24 cellular contexts compared by ENCODE assay signal in the genomic region with DNA sequence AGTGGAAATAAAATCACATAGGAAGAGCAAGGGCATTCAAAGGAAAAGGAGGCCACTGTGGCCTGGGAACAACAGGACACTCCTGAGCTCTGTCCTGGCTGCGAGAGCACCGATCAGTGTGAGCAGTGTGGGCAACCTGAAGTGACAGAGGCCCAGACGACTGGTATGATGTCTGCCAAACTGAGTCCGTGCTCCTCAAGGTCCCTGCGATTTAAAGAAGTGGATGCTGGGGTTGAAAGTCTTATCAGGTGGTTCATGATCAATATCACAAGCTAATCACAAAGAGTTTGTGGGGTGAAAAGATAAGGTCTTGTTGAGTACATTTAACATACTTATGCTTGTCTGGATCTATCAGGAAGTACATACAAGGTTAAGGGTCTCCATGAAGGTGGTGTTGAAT.
DNase-seq lines count a peak whose midpoint lies in the region; ATAC-seq and TF ChIP-seq lines count a peak whose summit lies in the region.
"Had no signal": no experiment of that assay in that cellular context is flagged by ENCODE, and none has a peak within 500 bp of the region (broad histone marks: within the 10 kb centered on the region; RNA-seq: fewer than 3 reads in every experiment).

No MANE protein-coding gene starts in this region.

- H3K27ac ChIP-seq in trophoblast cell (ENCODE audit: low read depth, low read length), result no peak overlapping the region
- H3K27ac ChIP-seq: 22Rv1, C4-2B, KMS-11 had no signal

- H4K8ac ChIP-seq in trophoblast cell (ENCODE audit: low read depth, low read length), result no peak overlapping the region

- H3K36me3 ChIP-seq in trophoblast cell (ENCODE audit: control insufficient read depth in 1 of 2, insufficient read depth in 2 of 2, low read length in 2 of 2), result no peaks in the 10 kb centered on the region
- H3K36me3 ChIP-seq: HAP-1 had no signal

- H3K14ac ChIP-seq in trophoblast cell (ENCODE audit: low read length), result no peak overlapping the region

- H3K4me3 Mint-ChIP-seq in activated CD4-positive, alpha-beta T cell treated with anti-CD3 and anti-CD28 coated beads, Interleukin-2, amount 10 ng/mL, durations not matched to agents 7 days and 5 days, result no peak overlapping the region
- H3K4me3 Mint-ChIP-seq in endothelial cell (ENCODE audit: unreplicated experiment), result no peak overlapping the region
- H3K4me3 Mint-ChIP-seq in activated T-helper 1 cell treated with anti-CD3 and anti-CD28 coated beads, Interleukin-12 subunit alpha, Interleukin-12 subunit beta, Interleukin-2, Interleukin-4 antibody, amounts not matched to agents 30 ng/mL and 10 ng/mL and 1 ng/mL, durations not matched to agents 14 hours and 24 hours and 36 hours, result no peak overlapping the region
- H3K4me3 Mint-ChIP-seq: B cell; CD8-positive, alpha-beta T cell; GM23338; HFFc6; IgD-negative memory B cell had no signal

- H2BK12ac ChIP-seq in trophoblast cell (ENCODE audit: low read length), result peak overlapping the region; percentile 38

- peaks cover 0 to 6% of the 10 kb centered on the region in 2 experiments for H3K4me1 ChIP-seq in trophoblast cell (ENCODE audit: control insufficient read depth in 1 of 2, insufficient read depth in 2 of 2, low read length in 2 of 2)
- H3K4me1 ChIP-seq: Caco-2, HAP-1 had no signal

- no peaks in the 10 kb centered on the region for H3K9me3 Mint-ChIP-seq in activated CD4-positive, alpha-beta T cell treated with anti-CD3 and anti-CD28 coated beads, Interleukin-2, amount 10 ng/mL, durations not matched to agents 7 days and 5 days
- no peaks in the 10 kb centered on the region for H3K9me3 Mint-ChIP-seq in endothelial cell (ENCODE audit: unreplicated experiment)
- no peaks in the 10 kb centered on the region for H3K9me3 Mint-ChIP-seq in activated T-helper 1 cell treated with anti-CD3 and anti-CD28 coated beads, Interleukin-12 subunit alpha, Interleukin-12 subunit beta, Interleukin-2, Interleukin-4 antibody, amounts not matched to agents 30 ng/mL and 10 ng/mL and 1 ng/mL, durations not matched to agents 14 hours and 24 hours and 36 hours
- H3K9me3 Mint-ChIP-seq: CD8-positive, alpha-beta T cell; GM23338; HFFc6; IgD-negative memory B cell had no signal

- no peaks in the 10 kb centered on the region for H3K79me1 ChIP-seq in trophoblast cell (ENCODE audit: low read length)

- no peaks in the 10 kb centered on the region for H3K9me3 ChIP-seq in trophoblast cell (ENCODE audit: insufficient read depth, low read depth, low read length)
- H3K9me3 ChIP-seq: Caco-2, HAP-1 had no signal

- H2BK5ac ChIP-seq in trophoblast cell (ENCODE audit: low read depth, low read length, poor library complexity), result no peak overlapping the region

- peak overlapping the region; percentile 38 for H4K12ac ChIP-seq in trophoblast cell (ENCODE audit: low read depth, low read length)

- H3K27me3 Mint-ChIP-seq in activated CD4-positive, alpha-beta T cell treated with anti-CD3 and anti-CD28 coated beads, Interleukin-2, amount 10 ng/mL, durations not matched to agents 7 days and 5 days, result no peaks in the 10 kb centered on the region
- no peaks in the 10 kb centered on the region for H3K27me3 Mint-ChIP-seq in endothelial cell (ENCODE audit: unreplicated experiment)
- H3K27me3 Mint-ChIP-seq in activated T-helper 1 cell treated with anti-CD3 and anti-CD28 coated beads, Interleukin-12 subunit alpha, Interleukin-12 subunit beta, Interleukin-2, Interleukin-4 antibody, amounts not matched to agents 30 ng/mL and 10 ng/mL and 1 ng/mL, durations not matched to agents 14 hours and 24 hours and 36 hours (ENCODE audit: insufficient read depth), result no peaks in the 10 kb centered on the region
- H3K27me3 Mint-ChIP-seq: B cell, IgD-negative memory B cell had no signal

- peaks cover 2% of the 10 kb centered on the region for H3K4me1 Mint-ChIP-seq in activated CD4-positive, alpha-beta T cell treated with anti-CD3 and anti-CD28 coated beads, Interleukin-2, amount 10 ng/mL, durations not matched to agents 7 days and 5 days
- peaks cover 55% of the 10 kb centered on the region for H3K4me1 Mint-ChIP-seq in endothelial cell (ENCODE audit: unreplicated experiment)
- no peaks in the 10 kb centered on the region for H3K4me1 Mint-ChIP-seq in activated T-helper 1 cell treated with anti-CD3 and anti-CD28 coated beads, Interleukin-12 subunit alpha, Interleukin-12 subunit beta, Interleukin-2, Interleukin-4 antibody, amounts not matched to agents 30 ng/mL and 10 ng/mL and 1 ng/mL, durations not matched to agents 14 hours and 24 hours and 36 hours (ENCODE audit: low read depth)
- H3K4me1 Mint-ChIP-seq: B cell had no signal

- H3K18ac ChIP-seq in trophoblast cell (ENCODE audit: low read length), result no peak overlapping the region

- no peak overlapping the region for H2BK120ac ChIP-seq in trophoblast cell (ENCODE audit: insufficient read depth, low read length, poor library complexity)

- intact Hi-C loops in activated T-helper 1 cell treated with anti-CD3 and anti-CD28 coated beads, Interleukin-12 subunit alpha, Interleukin-12 subunit beta, Interleukin-2, Interleukin-4 antibody, amounts not matched to agents 30 ng/mL and 10 ng/mL and 1 ng/mL, durations not matched to agents 14 hours and 24 hours and 36 hours (cut with micrococcal nuclease), result no loop called here

- H3K27ac Mint-ChIP-seq in activated CD4-positive, alpha-beta T cell treated with anti-CD3 and anti-CD28 coated beads, Interleukin-2, amount 10 ng/mL, durations not matched to agents 7 days and 5 days, result peak overlapping the region; percentile 15
- peak overlapping the region; percentile 82 for H3K27ac Mint-ChIP-seq in endothelial cell (ENCODE audit: unreplicated experiment)
- H3K27ac Mint-ChIP-seq in activated T-helper 1 cell treated with anti-CD3 and anti-CD28 coated beads, Interleukin-12 subunit alpha, Interleukin-12 subunit beta, Interleukin-2, Interleukin-4 antibody, amounts not matched to agents 30 ng/mL and 10 ng/mL and 1 ng/mL, durations not matched to agents 14 hours and 24 hours and 36 hours, result no peak overlapping the region
- H3K27ac Mint-ChIP-seq: B cell; CD8-positive, alpha-beta T cell; GM23338; HFFc6; IgD-negative memory B cell had no signal

- no CpG with 5 or more reads among the region's 5 CpGs for WGBS in trophoblast cell (ENCODE audit: extremely low coverage, insufficient coverage, insufficient read length)

- no peak for DNase-seq in activated CD4-positive, alpha-beta T cell treated with anti-CD3 and anti-CD28 coated beads, Interleukin-2, amount 10 ng/mL, durations not matched to agents 7 days and 5 days
- no peak for DNase-seq in activated CD4-positive, alpha-beta T cell treated with anti-CD3 and anti-CD28 coated beads, Interleukin-2, amount 50 U/mL, for 1 hour
- DNase-seq in endothelial cell (ENCODE audit: low spot score) (no peak), trophoblast cell (no peak)
- no peak for DNase-seq in activated T-helper 1 cell treated with anti-CD3 and anti-CD28 coated beads, Interleukin-12 subunit alpha, Interleukin-12 subunit beta, Interleukin-2, Interleukin-4 antibody, amounts not matched to agents 30 ng/mL and 10 ng/mL and 1 ng/mL, durations not matched to agents 14 hours and 24 hours and 36 hours (ENCODE audit: low spot score)
- DNase-seq: Caco-2; CD8-positive, alpha-beta T cell; HFFc6; NCI-H1092; NCI-H1417 treated with DMSO at 0.1 percent for 48 hours; NCI-H187; NCI-H2107; NCI-H524; NCI-H748 treated with DMSO at 0.1 percent for 48 hours; SIG-M5 had no signal

- H4K91ac ChIP-seq in trophoblast cell (ENCODE audit: low read depth, low read length), result no peak overlapping the region

- H3K4ac ChIP-seq in trophoblast cell (ENCODE audit: low read depth, low read length), result no peak overlapping the region

- H3K9ac ChIP-seq in trophoblast cell (ENCODE audit: low read length), result no peak overlapping the region
- H3K9ac ChIP-seq: KMS-11 had no signal

- no peaks in the 10 kb centered on the region for H3K79me2 ChIP-seq in trophoblast cell (ENCODE audit: control insufficient read depth, insufficient read depth, low read length, poor library complexity)

- H3K27me3 ChIP-seq in trophoblast cell (ENCODE audit: insufficient read depth, low read length), result no peaks in the 10 kb centered on the region

- no peak for TF ChIP-seq CTCF in endothelial cell (IDR thresholded peaks at IDR 0.05; ENCODE audit: unreplicated experiment)

- H3K36me3 Mint-ChIP-seq in activated CD4-positive, alpha-beta T cell treated with anti-CD3 and anti-CD28 coated beads, Interleukin-2, amount 10 ng/mL, durations not matched to agents 7 days and 5 days (ENCODE audit: low read depth), result no peaks in the 10 kb centered on the region
- no peaks in the 10 kb centered on the region for H3K36me3 Mint-ChIP-seq in endothelial cell (ENCODE audit: low read depth, unreplicated experiment)
- H3K36me3 Mint-ChIP-seq in activated T-helper 1 cell treated with anti-CD3 and anti-CD28 coated beads, Interleukin-12 subunit alpha, Interleukin-12 subunit beta, Interleukin-2, Interleukin-4 antibody, amounts not matched to agents 30 ng/mL and 10 ng/mL and 1 ng/mL, durations not matched to agents 14 hours and 24 hours and 36 hours (ENCODE audit: low read depth), result no peaks in the 10 kb centered on the region
- H3K36me3 Mint-ChIP-seq: CD8-positive, alpha-beta T cell; IgD-negative memory B cell had no signal

- CTCF ChIA-PET in activated CD4-positive, alpha-beta T cell treated with anti-CD3 and anti-CD28 coated beads, Interleukin-2, amount 10 ng/mL, durations not matched to agents 7 days and 5 days (lab: Charles Lee), result interaction anchor here (0.9 to 1.1 kb wide), 2 partner anchors 15 to 44 kb away, joined by 3 to 4 read pairs; no protein-coding TSS in a partner anchor

- no peak overlapping the region for H2AFZ ChIP-seq in trophoblast cell (ENCODE audit: insufficient read depth, low read length, poor library complexity)
- H2AFZ ChIP-seq: GM23338 had no signal

- no peak overlapping the region for H3K4me3 ChIP-seq in trophoblast cell (ENCODE audit: low read depth, low read length)
- H3K4me3 ChIP-seq: GM23338, HAP-1 had no signal

- no peak overlapping the region for H2AK5ac ChIP-seq in trophoblast cell (ENCODE audit: low read length)

- POLR2A ChIA-PET in activated CD4-positive, alpha-beta T cell treated with anti-CD3 and anti-CD28 coated beads, Interleukin-2, amount 10 ng/mL, durations not matched to agents 7 days and 5 days (lab: Charles Lee), result no interaction called here

- ATAC-seq in HG02852 (IDR thresholded peaks at IDR 0.05; ENCODE audit: unreplicated experiment) (no peak), GM18867 (IDR thresholded peaks at IDR 0.05; ENCODE audit: unreplicated experiment) (no peak)
- ATAC-seq: CD8-positive, alpha-beta T cell; GM23338 had no signal

- H3K4me2 ChIP-seq in trophoblast cell (ENCODE audit: low read length), result no peak overlapping the region
- H3K4me2 ChIP-seq: GM23338, KMS-11 had no signal

- H3K23ac ChIP-seq in trophoblast cell (ENCODE audit: low read length), result no peak overlapping the region
